31 cellular contexts compared by ENCODE assay signal in genomic region chr13:106302011-106302410, GRCh38.
"Had no signal": no experiment of that assay in that cellular context is flagged by ENCODE, and none has a peak within 500 bp of the region (broad histone marks: within the 10 kb centered on the region; RNA-seq: fewer than 3 reads in every experiment).

No MANE protein-coding gene starts in this region.

- H3K4me3 ChIP-seq: esophagus squamous epithelium, gastrocnemius medialis, pancreas, prostate gland, sigmoid colon, stomach, tibial artery, upper lobe of right lung had no signal

- H3K27me3 ChIP-seq: esophagus squamous epithelium, gastrocnemius medialis, pancreas, sigmoid colon, stomach, tibial artery, upper lobe of right lung had no signal

- H3K9me3 Mint-ChIP-seq: activated CD4-positive, alpha-beta T cell treated with anti-CD3 and anti-CD28 coated beads, Interleukin-2, amount 10 ng/mL, durations not matched to agents 24 days and 14 days; activated naive CD4-positive, alpha-beta T cell treated with anti-CD3 and anti-CD28 coated beads, Interleukin-2, amount 10 ng/mL, durations not matched to agents 7 days and 5 days had no signal

- H3K36me3 Mint-ChIP-seq: activated CD4-positive, alpha-beta memory T cell treated with anti-CD3 and anti-CD28 coated beads for 36 hours; activated naive CD4-positive, alpha-beta T cell treated with anti-CD3 and anti-CD28 coated beads, Interleukin-2, amount 10 ng/mL, durations not matched to agents 7 days and 5 days; memory B cell; naive thymus-derived CD8-positive, alpha-beta T cell; stimulated activated memory B cell treated with anti-CD40 and anti-IgM and Interleukin-4, amounts not matched to agents 10 μg/mL and 1 μg/mL and 100 μg/mL, for 72 hours had no signal

- H3K4me1 ChIP-seq: gastrocnemius medialis, pancreas, prostate gland, sigmoid colon, stomach, tibial artery, upper lobe of right lung had no signal

- ATAC-seq: gastrocnemius medialis; naive thymus-derived CD8-positive, alpha-beta T cell; pancreas; stimulated activated memory B cell treated with anti-CD40 and anti-IgM and Interleukin-4, amounts not matched to agents 10 μg/mL and 1 μg/mL and 100 μg/mL, for 72 hours; upper lobe of right lung had no signal

- H3K4me3 Mint-ChIP-seq: activated CD4-positive, alpha-beta memory T cell treated with anti-CD3 and anti-CD28 coated beads for 36 hours; activated CD4-positive, alpha-beta T cell treated with anti-CD3 and anti-CD28 coated beads, Interleukin-2, amount 10 ng/mL, durations not matched to agents 24 days and 14 days; activated naive CD4-positive, alpha-beta T cell treated with anti-CD3 and anti-CD28 coated beads, Interleukin-2, amount 10 ng/mL, durations not matched to agents 7 days and 5 days; memory B cell; naive thymus-derived CD8-positive, alpha-beta T cell; neural crest cell; stimulated activated memory B cell treated with anti-CD40 and anti-IgM and Interleukin-4, amounts not matched to agents 10 μg/mL and 1 μg/mL and 100 μg/mL, for 72 hours had no signal

- FAIRE-seq: colon, pancreas, small intestine, TTC549 had no signal

- H3K27me3 Mint-ChIP-seq: activated CD4-positive, alpha-beta memory T cell treated with anti-CD3 and anti-CD28 coated beads for 36 hours; activated CD4-positive, alpha-beta T cell treated with anti-CD3 and anti-CD28 coated beads, Interleukin-2, amount 10 ng/mL, durations not matched to agents 24 days and 14 days; activated naive CD4-positive, alpha-beta T cell treated with anti-CD3 and anti-CD28 coated beads, Interleukin-2, amount 10 ng/mL, durations not matched to agents 7 days and 5 days; stimulated activated memory B cell treated with anti-CD40 and anti-IgM and Interleukin-4, amounts not matched to agents 10 μg/mL and 1 μg/mL and 100 μg/mL, for 72 hours had no signal

- H3K27ac ChIP-seq: epithelial cell of prostate, esophagus squamous epithelium, gastrocnemius medialis, pancreas, prostate gland, sigmoid colon, stomach, tibial artery, upper lobe of right lung, WERI-Rb-1 had no signal

- H3K27ac Mint-ChIP-seq: activated CD4-positive, alpha-beta memory T cell treated with anti-CD3 and anti-CD28 coated beads for 36 hours; activated CD4-positive, alpha-beta T cell treated with anti-CD3 and anti-CD28 coated beads, Interleukin-2, amount 10 ng/mL, durations not matched to agents 24 days and 14 days; activated naive CD4-positive, alpha-beta T cell treated with anti-CD3 and anti-CD28 coated beads, Interleukin-2, amount 10 ng/mL, durations not matched to agents 7 days and 5 days; memory B cell; naive thymus-derived CD8-positive, alpha-beta T cell; stimulated activated memory B cell treated with anti-CD40 and anti-IgM and Interleukin-4, amounts not matched to agents 10 μg/mL and 1 μg/mL and 100 μg/mL, for 72 hours had no signal

- H3K4me1 Mint-ChIP-seq: activated CD4-positive, alpha-beta T cell treated with anti-CD3 and anti-CD28 coated beads, Interleukin-2, amount 10 ng/mL, durations not matched to agents 24 days and 14 days; activated naive CD4-positive, alpha-beta T cell treated with anti-CD3 and anti-CD28 coated beads, Interleukin-2, amount 10 ng/mL, durations not matched to agents 7 days and 5 days; memory B cell; naive thymus-derived CD8-positive, alpha-beta T cell; neural crest cell; stimulated activated memory B cell treated with anti-CD40 and anti-IgM and Interleukin-4, amounts not matched to agents 10 μg/mL and 1 μg/mL and 100 μg/mL, for 72 hours had no signal

- H3K9me3 ChIP-seq: esophagus squamous epithelium, gastrocnemius medialis, pancreas, prostate gland, sigmoid colon, stomach, upper lobe of right lung had no signal

- DNase-seq: activated CD4-positive, alpha-beta memory T cell treated with anti-CD3 and anti-CD28 coated beads for 36 hours; activated CD4-positive, alpha-beta T cell treated with anti-CD3 and anti-CD28 coated beads, Interleukin-2, amount 10 ng/mL, durations not matched to agents 24 days and 14 days; activated CD4-positive, CD25-positive, alpha-beta regulatory T cell treated with anti-CD3 and anti-CD28 coated beads, Interleukin-2, amount 50 U/mL, for 72 hours; activated CD8-positive, alpha-beta memory T cell treated with anti-CD3 and anti-CD28 coated beads, Interleukin-2, amount 50 U/mL, for 4 hours; activated gamma-delta T cell; activated naive CD4-positive, alpha-beta T cell treated with anti-CD3 and anti-CD28 coated beads, Interleukin-2, amount 10 ng/mL, durations not matched to agents 7 days and 5 days; activated T-cell treated with anti-CD3 and anti-CD28 coated beads, Interleukin-2, amount 50 U/mL, for 1 hour; amniotic stem cell; dermis blood vessel endothelial cell; effector CD4-positive, alpha-beta T cell; esophagus squamous epithelium; gastrocnemius medialis; glutamatergic neuron; midbrain; naive thymus-derived CD8-positive, alpha-beta T cell; nucleus accumbens; pancreas; sigmoid colon; small intestine; stimulated activated CD4-positive, alpha-beta T cell treated with anti-CD3 and anti-CD28 coated beads, Interleukin-4, amount 100 ng/mL, for 24 hours; stomach; tibial artery; upper lobe of right lung; WERI-Rb-1 had no signal

- H3K36me3 ChIP-seq: esophagus squamous epithelium, gastrocnemius medialis, pancreas, prostate gland, sigmoid colon, stomach, tibial artery, upper lobe of right lung, WERI-Rb-1 had no signal
